ENCODE assay signal across 15 cellular contexts in the genomic region with DNA sequence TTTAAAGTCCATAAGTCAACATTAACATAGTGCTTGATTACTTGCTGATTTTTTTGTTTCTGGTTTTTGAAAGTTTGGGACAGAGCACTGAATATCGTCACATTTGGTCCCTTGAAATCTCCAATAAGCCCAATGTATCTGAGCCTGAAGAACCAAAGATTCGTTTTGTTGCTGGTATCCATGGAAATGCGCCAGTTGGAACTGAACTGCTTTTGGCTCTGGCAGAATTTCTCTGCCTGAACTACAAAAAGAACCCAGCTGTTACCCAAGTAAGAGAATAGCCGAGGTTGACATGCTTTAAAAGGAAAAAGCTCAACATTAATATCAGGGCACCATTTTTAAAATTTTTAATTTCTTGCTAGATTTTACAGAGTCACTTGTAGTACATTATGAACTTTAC. TPM values are rescaled to one million over a fixed set of nuclear protein-coding genes. Genes with fewer than 3 reads are reported as not detected.
DNase-seq lines count a peak whose midpoint lies in the region; FAIRE-seq and TF ChIP-seq lines count a peak whose summit lies in the region.
"Had no signal": no experiment of that assay in that cellular context is flagged by ENCODE, and none has a peak within 500 bp of the region (broad histone marks: within the 10 kb centered on the region; RNA-seq: fewer than 3 reads in every experiment).

No MANE protein-coding gene starts in this region.

- H3K4me3 ChIP-seq in astrocyte of the spinal cord (ENCODE audit: low read depth, low read length) (no peak overlapping the region), right atrium auricular region (no peak overlapping the region), trophoblast cell (ENCODE audit: low read depth, low read length) (no peak overlapping the region)
- H3K4me3 ChIP-seq: spleen, vagina had no signal

- no peak overlapping the region for H4K12ac ChIP-seq in trophoblast cell (ENCODE audit: low read depth, low read length)

- H3K27ac ChIP-seq in right atrium auricular region (no peak overlapping the region), trophoblast cell (ENCODE audit: low read depth, low read length) (no peak overlapping the region)
- H3K27ac ChIP-seq: spleen, vagina, WERI-Rb-1 had no signal

- H3K4me1 ChIP-seq in right atrium auricular region (no peaks in the 10 kb centered on the region), trophoblast cell (ENCODE audit: control insufficient read depth in 1 of 2, insufficient read depth in 2 of 2, low read length in 2 of 2) (peaks cover 0 to 2% of the 10 kb centered on the region in 2 experiments)
- H3K4me1 ChIP-seq: spleen, vagina had no signal

- no peak overlapping the region for H3K9ac ChIP-seq in trophoblast cell (ENCODE audit: low read length)

- H2BK120ac ChIP-seq in trophoblast cell (ENCODE audit: insufficient read depth, low read length, poor library complexity) = no peak overlapping the region

- H2BK12ac ChIP-seq in trophoblast cell (ENCODE audit: low read length) = no peak overlapping the region

- no peaks in the 10 kb centered on the region for H3K27me3 ChIP-seq in right atrium auricular region
- no peaks in the 10 kb centered on the region for H3K27me3 ChIP-seq in trophoblast cell (ENCODE audit: insufficient read depth, low read length)
- H3K27me3 ChIP-seq: spleen, vagina had no signal

- H3K18ac ChIP-seq in trophoblast cell (ENCODE audit: low read length) = no peak overlapping the region

- no peaks in the 10 kb centered on the region for H3K9me3 ChIP-seq in right atrium auricular region
- H3K9me3 ChIP-seq in trophoblast cell (ENCODE audit: insufficient read depth, low read depth, low read length) = peaks cover 2% of the 10 kb centered on the region
- H3K9me3 ChIP-seq: vagina had no signal

- H3K4ac ChIP-seq in trophoblast cell (ENCODE audit: low read depth, low read length) = no peak overlapping the region

- H3K14ac ChIP-seq in trophoblast cell (ENCODE audit: low read length) = no peak overlapping the region

- no peak overlapping the region for H3K23ac ChIP-seq in trophoblast cell (ENCODE audit: low read length)

- no peak overlapping the region for H2AK5ac ChIP-seq in trophoblast cell (ENCODE audit: low read length)

- no peak overlapping the region for H3K4me2 ChIP-seq in trophoblast cell (ENCODE audit: low read length)

- H3K79me2 ChIP-seq in trophoblast cell (ENCODE audit: control insufficient read depth, insufficient read depth, low read length, poor library complexity) = no peaks in the 10 kb centered on the region

- H3K79me1 ChIP-seq in trophoblast cell (ENCODE audit: low read length) = no peaks in the 10 kb centered on the region

- no peak for TF ChIP-seq CTCF in D721Med (IDR thresholded peaks at IDR 0.05; ENCODE audit: insufficient read depth, missing control alignments)
- TF ChIP-seq CTCF in astrocyte of the spinal cord (IDR thresholded peaks at IDR 0.05; ENCODE audit: low read depth, low read length) = no peak
- no peak for TF ChIP-seq CTCF in right atrium auricular region (IDR thresholded peaks at IDR 0.05)

- no peak overlapping the region for H4K91ac ChIP-seq in trophoblast cell (ENCODE audit: low read depth, low read length)

- H3K36me3 ChIP-seq in right atrium auricular region (peaks cover 27% of the 10 kb centered on the region), trophoblast cell (ENCODE audit: control insufficient read depth in 1 of 2, insufficient read depth in 2 of 2, low read length in 2 of 2) (peaks cover 4 to 10% of the 10 kb centered on the region in 2 experiments)

- H4K8ac ChIP-seq in trophoblast cell (ENCODE audit: low read depth, low read length) = no peak overlapping the region

- FAIRE-seq in D721Med (lab: Jason Lieb, UNC) = peak; percentile 67

- in situ Hi-C loops in astrocyte of the spinal cord (cut with HindIII; ENCODE audit: low sequenced_read_pairs) = no loop called here

- no peak overlapping the region for H2AFZ ChIP-seq in trophoblast cell (ENCODE audit: insufficient read depth, low read length, poor library complexity)

- DNase-seq in D721Med (ENCODE audit: insufficient read length, low spot score) (no peak), astrocyte of the spinal cord (ENCODE audit: low read depth, low spot score) (peak; percentile 46), right atrium auricular region (ENCODE audit: low spot score) (peak; percentile 63), putamen (ENCODE audit: low spot score) (peak; percentile 62), mesenteric fat pad (ENCODE audit: low spot score) (no peak), cortex of kidney (lab: John Stamatoyannopoulos, UW) (no peak), trophoblast cell (no peak), kidney glomerular epithelial cell (lab: John Stamatoyannopoulos, UW) (no peak)
- DNase-seq: effector CD8-positive, alpha-beta T cell; GDM1; NCI-H1092 treated with DMSO at 0.1 percent for 48 hours; spleen; stimulated activated naive B cell treated with anti-CD40 and anti-IgM and Interleukin-4, amounts not matched to agents 10 μg/mL and 1 μg/mL and 100 μg/mL, for 72 hours; WERI-Rb-1 had no signal

- H2BK5ac ChIP-seq in trophoblast cell (ENCODE audit: low read depth, low read length, poor library complexity) = no peak overlapping the region

- no CpG with 5 or more reads among the region's 4 CpGs for WGBS in trophoblast cell (ENCODE audit: extremely low coverage, insufficient coverage, insufficient read length)

RNA-seq across cellular contexts. Expression of a gene that starts 27.7 kb away (rescaled TPM):
- 10 to 100 TPM; 25.2 to 33.5 TPM for total RNA-seq in right atrium auricular region
- total RNA-seq in mesenteric fat pad = 50.9 TPM
- 28.4 and 30.1 TPM in 2 replicates for polyA plus RNA-seq in trophoblast cell (2013)

Comparison
In these comparisons a context has a peak if more than half of its experiments do, and no peak if none do; other contexts are left out.
1. DNase-seq: peak in astrocyte of the spinal cord (single experiment), right atrium auricular region (single experiment) and putamen (single experiment); none in D721Med (single experiment), mesenteric fat pad (single experiment), cortex of kidney (single experiment), trophoblast cell (0 of 2) and kidney glomerular epithelial cell (single experiment).